Comparison of ENCODE assay signal across 1 cellular context in the genomic region with DNA sequence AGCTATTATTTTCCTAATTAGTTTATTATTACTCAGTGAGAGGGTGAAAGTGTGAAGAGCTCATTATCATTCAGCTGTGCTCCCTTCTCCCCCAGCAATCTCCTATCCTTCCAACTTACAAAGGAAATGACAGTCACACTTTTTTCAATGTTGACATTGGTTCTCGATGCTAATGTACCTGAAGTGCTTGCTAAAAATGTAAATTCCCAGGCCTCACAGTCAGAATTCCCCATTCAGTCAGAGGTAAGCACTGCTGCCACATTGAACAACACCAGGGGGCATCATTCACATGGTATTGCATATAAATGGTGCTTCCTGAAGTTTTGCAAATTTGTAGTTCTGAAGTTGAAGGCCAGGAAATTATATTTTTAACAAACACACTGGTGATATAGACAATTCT.
A peak's percentile ranks its signal among the peaks of the same experiment; 100 is the strongest.
TF ChIP-seq lines count a peak whose summit lies in the region.

No MANE protein-coding gene starts in this region.

TF ChIP-seq in H1, 55 proteins besides CTCF, POLR2A, EP300 and RAD21 (continued from another document):
- TF ChIP-seq, protein P1, sequence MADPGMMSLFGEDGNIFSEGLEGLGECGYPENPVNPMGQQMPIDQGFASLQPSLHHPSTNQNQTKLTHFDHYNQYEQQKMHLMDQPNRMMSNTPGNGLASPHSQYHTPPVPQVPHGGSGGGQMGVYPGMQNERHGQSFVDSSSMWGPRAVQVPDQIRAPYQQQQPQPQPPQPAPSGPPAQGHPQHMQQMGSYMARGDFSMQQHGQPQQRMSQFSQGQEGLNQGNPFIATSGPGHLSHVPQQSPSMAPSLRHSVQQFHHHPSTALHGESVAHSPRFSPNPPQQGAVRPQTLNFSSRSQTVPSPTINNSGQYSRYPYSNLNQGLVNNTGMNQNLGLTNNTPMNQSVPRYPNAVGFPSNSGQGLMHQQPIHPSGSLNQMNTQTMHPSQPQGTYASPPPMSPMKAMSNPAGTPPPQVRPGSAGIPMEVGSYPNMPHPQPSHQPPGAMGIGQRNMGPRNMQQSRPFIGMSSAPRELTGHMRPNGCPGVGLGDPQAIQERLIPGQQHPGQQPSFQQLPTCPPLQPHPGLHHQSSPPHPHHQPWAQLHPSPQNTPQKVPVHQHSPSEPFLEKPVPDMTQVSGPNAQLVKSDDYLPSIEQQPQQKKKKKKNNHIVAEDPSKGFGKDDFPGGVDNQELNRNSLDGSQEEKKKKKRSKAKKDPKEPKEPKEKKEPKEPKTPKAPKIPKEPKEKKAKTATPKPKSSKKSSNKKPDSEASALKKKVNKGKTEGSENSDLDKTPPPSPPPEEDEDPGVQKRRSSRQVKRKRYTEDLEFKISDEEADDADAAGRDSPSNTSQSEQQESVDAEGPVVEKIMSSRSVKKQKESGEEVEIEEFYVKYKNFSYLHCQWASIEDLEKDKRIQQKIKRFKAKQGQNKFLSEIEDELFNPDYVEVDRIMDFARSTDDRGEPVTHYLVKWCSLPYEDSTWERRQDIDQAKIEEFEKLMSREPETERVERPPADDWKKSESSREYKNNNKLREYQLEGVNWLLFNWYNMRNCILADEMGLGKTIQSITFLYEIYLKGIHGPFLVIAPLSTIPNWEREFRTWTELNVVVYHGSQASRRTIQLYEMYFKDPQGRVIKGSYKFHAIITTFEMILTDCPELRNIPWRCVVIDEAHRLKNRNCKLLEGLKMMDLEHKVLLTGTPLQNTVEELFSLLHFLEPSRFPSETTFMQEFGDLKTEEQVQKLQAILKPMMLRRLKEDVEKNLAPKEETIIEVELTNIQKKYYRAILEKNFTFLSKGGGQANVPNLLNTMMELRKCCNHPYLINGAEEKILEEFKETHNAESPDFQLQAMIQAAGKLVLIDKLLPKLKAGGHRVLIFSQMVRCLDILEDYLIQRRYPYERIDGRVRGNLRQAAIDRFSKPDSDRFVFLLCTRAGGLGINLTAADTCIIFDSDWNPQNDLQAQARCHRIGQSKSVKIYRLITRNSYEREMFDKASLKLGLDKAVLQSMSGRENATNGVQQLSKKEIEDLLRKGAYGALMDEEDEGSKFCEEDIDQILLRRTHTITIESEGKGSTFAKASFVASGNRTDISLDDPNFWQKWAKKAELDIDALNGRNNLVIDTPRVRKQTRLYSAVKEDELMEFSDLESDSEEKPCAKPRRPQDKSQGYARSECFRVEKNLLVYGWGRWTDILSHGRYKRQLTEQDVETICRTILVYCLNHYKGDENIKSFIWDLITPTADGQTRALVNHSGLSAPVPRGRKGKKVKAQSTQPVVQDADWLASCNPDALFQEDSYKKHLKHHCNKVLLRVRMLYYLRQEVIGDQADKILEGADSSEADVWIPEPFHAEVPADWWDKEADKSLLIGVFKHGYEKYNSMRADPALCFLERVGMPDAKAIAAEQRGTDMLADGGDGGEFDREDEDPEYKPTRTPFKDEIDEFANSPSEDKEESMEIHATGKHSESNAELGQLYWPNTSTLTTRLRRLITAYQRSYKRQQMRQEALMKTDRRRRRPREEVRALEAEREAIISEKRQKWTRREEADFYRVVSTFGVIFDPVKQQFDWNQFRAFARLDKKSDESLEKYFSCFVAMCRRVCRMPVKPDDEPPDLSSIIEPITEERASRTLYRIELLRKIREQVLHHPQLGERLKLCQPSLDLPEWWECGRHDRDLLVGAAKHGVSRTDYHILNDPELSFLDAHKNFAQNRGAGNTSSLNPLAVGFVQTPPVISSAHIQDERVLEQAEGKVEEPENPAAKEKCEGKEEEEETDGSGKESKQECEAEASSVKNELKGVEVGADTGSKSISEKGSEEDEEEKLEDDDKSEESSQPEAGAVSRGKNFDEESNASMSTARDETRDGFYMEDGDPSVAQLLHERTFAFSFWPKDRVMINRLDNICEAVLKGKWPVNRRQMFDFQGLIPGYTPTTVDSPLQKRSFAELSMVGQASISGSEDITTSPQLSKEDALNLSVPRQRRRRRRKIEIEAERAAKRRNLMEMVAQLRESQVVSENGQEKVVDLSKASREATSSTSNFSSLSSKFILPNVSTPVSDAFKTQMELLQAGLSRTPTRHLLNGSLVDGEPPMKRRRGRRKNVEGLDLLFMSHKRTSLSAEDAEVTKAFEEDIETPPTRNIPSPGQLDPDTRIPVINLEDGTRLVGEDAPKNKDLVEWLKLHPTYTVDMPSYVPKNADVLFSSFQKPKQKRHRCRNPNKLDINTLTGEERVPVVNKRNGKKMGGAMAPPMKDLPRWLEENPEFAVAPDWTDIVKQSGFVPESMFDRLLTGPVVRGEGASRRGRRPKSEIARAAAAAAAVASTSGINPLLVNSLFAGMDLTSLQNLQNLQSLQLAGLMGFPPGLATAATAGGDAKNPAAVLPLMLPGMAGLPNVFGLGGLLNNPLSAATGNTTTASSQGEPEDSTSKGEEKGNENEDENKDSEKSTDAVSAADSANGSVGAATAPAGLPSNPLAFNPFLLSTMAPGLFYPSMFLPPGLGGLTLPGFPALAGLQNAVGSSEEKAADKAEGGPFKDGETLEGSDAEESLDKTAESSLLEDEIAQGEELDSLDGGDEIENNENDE (IDR thresholded peaks at IDR 0.05; ENCODE audit: insufficient replicate concordance, low read length): peak; percentile 23
- TF ChIP-seq, protein P2, sequence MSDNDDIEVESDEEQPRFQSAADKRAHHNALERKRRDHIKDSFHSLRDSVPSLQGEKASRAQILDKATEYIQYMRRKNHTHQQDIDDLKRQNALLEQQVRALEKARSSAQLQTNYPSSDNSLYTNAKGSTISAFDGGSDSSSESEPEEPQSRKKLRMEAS (IDR thresholded peaks at IDR 0.05): peak; percentile 34; the same call in 1 of the 2 replicates
- TF ChIP-seq JUN (IDR thresholded peaks at IDR 0.05; ENCODE audit: low read depth, low read length) (0 out of 2 replicates have a peak, but pooled peaks have one; percentile 24), NANOG (IDR thresholded peaks at IDR 0.05; ENCODE audit: insufficient read depth, low read depth, low read length, poor library complexity, severe bottlenecking) (peak; percentile 77), TEAD4 (IDR thresholded peaks at IDR 0.05; ENCODE audit: low read depth, low read length) (peak; percentile 79), SIN3A (conservative IDR thresholded peaks at IDR 0.05 in 1 of 2, IDR thresholded peaks at IDR 0.05 in 1 of 2; ENCODE audit: low read depth in 1 of 2, low read length in 2 of 2) (peak; percentile 64 to 78; a peak in 1 of 4 replicates), CREB1 (IDR thresholded peaks at IDR 0.05) (no peak), HDAC2 (IDR thresholded peaks at IDR 0.05; ENCODE audit: borderline replicate concordance in 1 of 2, low read depth in 2 of 2, low read length in 2 of 2) (peak in 1 of 2 experiments; percentile 68; a peak in 1 of 4 replicates)
